8 cellular contexts compared by ENCODE assay signal in genomic region chr16:71288890-71289731, GRCh38. TPM values are rescaled to one million over a fixed set of nuclear protein-coding genes. Genes with fewer than 3 reads are reported as not detected.
DNase-seq lines count a peak whose midpoint lies in the region; ATAC-seq and TF ChIP-seq lines count a peak whose summit lies in the region.

A gene with protein sequence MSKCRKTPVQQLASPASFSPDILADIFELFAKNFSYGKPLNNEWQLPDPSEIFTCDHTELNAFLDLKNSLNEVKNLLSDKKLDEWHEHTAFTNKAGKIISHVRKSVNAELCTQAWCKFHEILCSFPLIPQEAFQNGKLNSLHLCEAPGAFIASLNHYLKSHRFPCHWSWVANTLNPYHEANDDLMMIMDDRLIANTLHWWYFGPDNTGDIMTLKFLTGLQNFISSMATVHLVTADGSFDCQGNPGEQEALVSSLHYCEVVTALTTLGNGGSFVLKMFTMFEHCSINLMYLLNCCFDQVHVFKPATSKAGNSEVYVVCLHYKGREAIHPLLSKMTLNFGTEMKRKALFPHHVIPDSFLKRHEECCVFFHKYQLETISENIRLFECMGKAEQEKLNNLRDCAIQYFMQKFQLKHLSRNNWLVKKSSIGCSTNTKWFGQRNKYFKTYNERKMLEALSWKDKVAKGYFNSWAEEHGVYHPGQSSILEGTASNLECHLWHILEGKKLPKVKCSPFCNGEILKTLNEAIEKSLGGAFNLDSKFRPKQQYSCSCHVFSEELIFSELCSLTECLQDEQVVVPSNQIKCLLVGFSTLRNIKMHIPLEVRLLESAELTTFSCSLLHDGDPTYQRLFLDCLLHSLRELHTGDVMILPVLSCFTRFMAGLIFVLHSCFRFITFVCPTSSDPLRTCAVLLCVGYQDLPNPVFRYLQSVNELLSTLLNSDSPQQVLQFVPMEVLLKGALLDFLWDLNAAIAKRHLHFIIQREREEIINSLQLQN (minus strand): TSS chr16:71289402. CDS start chr16:71285920, 3,482 bp downstream.

- H3K27ac ChIP-seq in DOHH2 (ENCODE audit: low read depth, low read length) (peak within 1 kb of the TSS; percentile 34), GM23338 (ENCODE audit: low read depth) (peak within 1 kb of the TSS; percentile 99)

- H3K27me3 Mint-ChIP-seq in GM23338 (ENCODE audit: insufficient read depth, low read depth, poor library complexity) = no peaks in the 10 kb centered on the region
- peaks cover 15% of the 10 kb centered on the region for H3K27me3 Mint-ChIP-seq in activated T-helper 17 cell treated with anti-CD3 and anti-CD28 coated beads, Interleukin-2, amount 50 U/mL, for 72 hours
- H3K27me3 Mint-ChIP-seq in natural killer cell (ENCODE audit: low read depth in 2 of 2) = peaks cover 12 to 17% of the 10 kb centered on the region in 2 donors

- no peaks in the 10 kb centered on the region for H3K9me3 Mint-ChIP-seq in GM23338
- H3K9me3 Mint-ChIP-seq in activated T-helper 17 cell treated with anti-CD3 and anti-CD28 coated beads, Interleukin-2, amount 50 U/mL, for 72 hours = peaks cover 7% of the 10 kb centered on the region
- H3K9me3 Mint-ChIP-seq in natural killer cell = no peaks in the 10 kb centered on the region

- peak within 1 kb of the TSS; percentile 95 for H2AFZ ChIP-seq in GM23338

- peak within 1 kb of the TSS; percentile 92 for H3K4me3 ChIP-seq in DOHH2 (ENCODE audit: low read length)
- H3K4me3 ChIP-seq in GM23338 = peak within 1 kb of the TSS; percentile 94
- peak within 1 kb of the TSS; percentile 71 for H3K4me3 ChIP-seq in fibroblast of mammary gland (ENCODE audit: control insufficient read depth, low read depth, low read length)

- TF ChIP-seq CTCF in DOHH2 (IDR thresholded peaks at IDR 0.05; ENCODE audit: low read depth, low read length, poor library complexity, severe bottlenecking) (no peak), GM23338 (conservative IDR thresholded peaks at IDR 0.05; ENCODE audit: low read depth in 2 of 2) (peak in 1 of 2 experiments; percentile 17; a peak in 1 of 4 replicates), fibroblast of mammary gland (conservative IDR thresholded peaks at IDR 0.05; ENCODE audit: control insufficient read depth, insufficient read depth, low read depth, low read length) (no peak), natural killer cell (IDR thresholded peaks at IDR 0.05) (no peak)

- H3K9me2 ChIP-seq in DOHH2 (replicated peaks; ENCODE audit: control insufficient read depth, low read length) (no peaks in the 10 kb centered on the region), GM23338 (ENCODE audit: insufficient read depth) (no peaks in the 10 kb centered on the region)

- peak within 1 kb of the TSS; percentile 86 for H3K4me3 Mint-ChIP-seq in GM23338
- H3K4me3 Mint-ChIP-seq in activated T-helper 17 cell treated with anti-CD3 and anti-CD28 coated beads, Interleukin-2, amount 50 U/mL, for 72 hours = peak within 1 kb of the TSS; percentile 80
- H3K4me3 Mint-ChIP-seq in natural killer cell = peak within 1 kb of the TSS; percentile 86

- H3K4me1 Mint-ChIP-seq in GM23338 (peaks cover 9% of the 10 kb centered on the region), natural killer cell (peaks cover 38 to 43% of the 10 kb centered on the region in 2 donors)
- peaks cover 16% of the 10 kb centered on the region for H3K4me1 Mint-ChIP-seq in activated T-helper 17 cell treated with anti-CD3 and anti-CD28 coated beads, Interleukin-2, amount 50 U/mL, for 72 hours

- ATAC-seq in GM23338 (peak; percentile 95), natural killer cell (peak; percentile 83 to 94 (median 90))
- peak; percentile 97 for ATAC-seq in activated T-helper 17 cell treated with anti-CD3 and anti-CD28 coated beads, Interleukin-2, amount 50 U/mL, for 72 hours (replicated peaks)

- H3K27me3 ChIP-seq in DOHH2 (ENCODE audit: control insufficient read depth, low read length) (peaks cover 5% of the 10 kb centered on the region; the same call in 1 of the 2 replicates), GM23338 (ENCODE audit: insufficient read depth) (no peaks in the 10 kb centered on the region)

- peak within 1 kb of the TSS; percentile 84 for H3K4me2 ChIP-seq in DOHH2 (ENCODE audit: low read length)
- peak within 1 kb of the TSS; percentile 94 for H3K4me2 ChIP-seq in GM23338

- peaks cover 25% of the 10 kb centered on the region for H3K36me3 ChIP-seq in DOHH2 (ENCODE audit: control insufficient read depth, low read length)
- H3K36me3 ChIP-seq in GM23338 (ENCODE audit: insufficient read depth) = no peaks in the 10 kb centered on the region; the same call in 1 of the 2 replicates

- H3F3A ChIP-seq in DOHH2 (ENCODE audit: control insufficient read depth, insufficient read depth) (peaks cover 3% of the 10 kb centered on the region), GM23338 (replicated peaks; ENCODE audit: low read depth) (peaks cover 10% of the 10 kb centered on the region; the same call in 1 of the 2 replicates)

- intact Hi-C loops in natural killer cell (cut with micrococcal nuclease) = loop anchor here (2.0 kb wide), 1 partner anchor 30 kb away; no protein-coding TSS in a partner anchor

- H3K36me3 Mint-ChIP-seq in GM23338 (ENCODE audit: low read depth) = peaks cover 21% of the 10 kb centered on the region; the same call in 2 of the 3 replicates
- H3K36me3 Mint-ChIP-seq in activated T-helper 17 cell treated with anti-CD3 and anti-CD28 coated beads, Interleukin-2, amount 50 U/mL, for 72 hours (ENCODE audit: low read depth) = peaks cover 52% of the 10 kb centered on the region
- peaks cover 25% of the 10 kb centered on the region for H3K36me3 Mint-ChIP-seq in natural killer cell

- H3K27ac Mint-ChIP-seq in GM23338 = peak within 1 kb of the TSS; percentile 56; the same call in 1 of the 2 replicates
- H3K27ac Mint-ChIP-seq in activated T-helper 17 cell treated with anti-CD3 and anti-CD28 coated beads, Interleukin-2, amount 50 U/mL, for 72 hours = peak within 1 kb of the TSS; percentile 75
- peak within 1 kb of the TSS; percentile 80 to 84 for H3K27ac Mint-ChIP-seq in natural killer cell

- no peaks in the 10 kb centered on the region for H3K9me3 ChIP-seq in DOHH2 (ENCODE audit: control insufficient read depth, insufficient read depth, low read length)

- H3K4me1 ChIP-seq in DOHH2 (ENCODE audit: control insufficient read depth, low read length) = peaks cover 16% of the 10 kb centered on the region
- peaks cover 13% of the 10 kb centered on the region; the same call in 1 of the 2 replicates for H3K4me1 ChIP-seq in GM23338 (ENCODE audit: insufficient read depth)

- H4K20me1 ChIP-seq in DOHH2 (ENCODE audit: control insufficient read depth, insufficient read depth, low read depth, low read length) (no peaks in the 10 kb centered on the region), GM23338 (replicated peaks; ENCODE audit: insufficient read depth) (0 out of 2 replicates have a peak, but pooled peaks cover 4% of the 10 kb centered on the region)

- peaks cover 15% of the 10 kb centered on the region for H3K79me2 ChIP-seq in DOHH2 (ENCODE audit: control insufficient read depth, low read length)
- H3K79me2 ChIP-seq in GM23338 (replicated peaks; ENCODE audit: insufficient read depth) = peaks cover 26% of the 10 kb centered on the region

- DNase-seq in GM23338 (ENCODE audit: low spot score) = peak; percentile 97
- peak; percentile 97 for DNase-seq in LHCN-M2 (ENCODE audit: low read depth)
- peak; percentile 99 for DNase-seq in RPMI8226
- DNase-seq in fibroblast of mammary gland (ENCODE audit: low read depth) = peak; percentile 95
- DNase-seq in natural killer cell = peak; percentile 84
- DNase-seq in stimulated activated naive CD4-positive, alpha-beta T cell treated with Interleukin-2 at 50 U/mL for 16 hours (lab: John Stamatoyannopoulos, UW) = peak; percentile 88

TF ChIP-seq in GM23338, 12 proteins besides CTCF, POLR2A, EP300 and RAD21:
- TF ChIP-seq STAT1 (IDR thresholded peaks at IDR 0.05; ENCODE audit: unreplicated experiment) = no peak
- TF ChIP-seq ETS1 (IDR thresholded peaks at IDR 0.05) = 0 out of 2 replicates have a peak, but pooled peaks have one; percentile 11
- no peak for TF ChIP-seq EZH2 (IDR thresholded peaks at IDR 0.05; ENCODE audit: low read depth, unreplicated experiment)
- TF ChIP-seq POLR2AphosphoS5 (IDR thresholded peaks at IDR 0.05; ENCODE audit: low read depth) = peak; percentile 88
- TF ChIP-seq CREB1 (CRISPR knock-in tag; IDR thresholded peaks at IDR 0.05; ENCODE audit: low read depth) = peak; percentile 6; the same call in 1 of the 2 replicates
- no peak for TF ChIP-seq ZNF331 (CRISPR knock-in tag; IDR thresholded peaks at IDR 0.05; ENCODE audit: low read depth)

RNA-seq across cellular contexts. Expression of the gene that starts here (rescaled TPM):
- total RNA-seq in GM23338 (2014; rRNA removed; shearing (Covaris generic)) = 19.0 and 30.2 TPM in 2 replicates
- polyA plus RNA-seq in GM23338 (2016; fragmentation: Nextera tagmentation; extraction: Ambion mirVana) = 4.5 and 6.0 TPM in 2 replicates
- 40.9 and 42.8 TPM in 2 replicates for total RNA-seq in LHCN-M2 (2014; rRNA removed)
- 6.6 TPM for polyA plus RNA-seq in LHCN-M2 (2012)
- 10 to 100 TPM; 13.6 to 22.2 TPM for total RNA-seq in activated T-helper 17 cell treated with anti-CD3 and anti-CD28 coated beads, Interleukin-2, amount 50 U/mL, for 72 hours
- 10 to 100 TPM; 18.1 to 37.2 (median 23.1) TPM for total RNA-seq in natural killer cell

Comparison
In these comparisons a context has a peak if more than half of its experiments do, and no peak if none do; other contexts are left out.
1. Peak in every context shown above with its lines: DNase-seq, ATAC-seq, H3K4me3 ChIP-seq and H3K27ac ChIP-seq.